ENCODE assay signal across 20 cellular contexts in genomic region chr9:129687391-129687790, GRCh38. TPM values are rescaled to one million over a fixed set of nuclear protein-coding genes. Genes with fewer than 3 reads are reported as not detected.
"Had no signal": no experiment of that assay in that cellular context is flagged by ENCODE, and none has a peak within 500 bp of the region (broad histone marks: within the 10 kb centered on the region; RNA-seq: fewer than 3 reads in every experiment).

No MANE protein-coding gene starts in this region.

- DNase-seq: activated CD4-positive, alpha-beta T cell treated with anti-CD3 and anti-CD28 coated beads, Interleukin-2, amount 10 ng/mL, durations not matched to agents 24 days and 14 days; activated CD8-positive, alpha-beta T cell treated with anti-CD3 and anti-CD28 coated beads for 36 hours; activated naive CD4-positive, alpha-beta T cell treated with Interleukin-2 at 50 U/mL for 16 hours; activated naive CD8-positive, alpha-beta T cell treated with anti-CD3 and anti-CD28 coated beads, Interleukin-2, amount 10 ng/mL, durations not matched to agents 7 days and 5 days; activated T-cell treated with anti-CD3 and anti-CD28 coated beads, Interleukin-2, amount 50 U/mL, for 1 hour; anterior cingulate cortex; brain microvascular endothelial cell; heart left ventricle; kidney glomerular epithelial cell; mesendoderm; natural killer cell; retina; stimulated activated naive CD4-positive, alpha-beta T cell; substantia nigra; T-cell; T-helper 9 cell had no signal

- FAIRE-seq: urothelium cell line had no signal

- ATAC-seq: activated CD8-positive, alpha-beta T cell treated with anti-CD3 and anti-CD28 coated beads for 36 hours; gastroesophageal sphincter; heart left ventricle; natural killer cell; T-cell had no signal

- H3K27ac ChIP-seq: brain microvascular endothelial cell, coronary artery, gastroesophageal sphincter, heart left ventricle, tibial nerve had no signal

- H3K27me3 ChIP-seq: brain microvascular endothelial cell, gastroesophageal sphincter, tibial nerve had no signal

- H3K4me1 ChIP-seq: gastroesophageal sphincter, heart left ventricle, tibial nerve had no signal

- H3K4me3 ChIP-seq: coronary artery, gastroesophageal sphincter, heart left ventricle, tibial nerve had no signal

- H3K9me3 ChIP-seq: gastroesophageal sphincter, heart left ventricle, tibial nerve had no signal

- H3K36me3 ChIP-seq: brain microvascular endothelial cell, gastroesophageal sphincter, heart left ventricle, tibial nerve had no signal

RNA-seq across cellular contexts. Expression of gene PRRX2, which starts 21.9 kb away (rescaled TPM):
- total RNA-seq: activated naive CD8-positive, alpha-beta T cell treated with anti-CD3 and anti-CD28 coated beads, Interleukin-2, amount 10 ng/mL, durations not matched to agents 7 days and 5 days; natural killer cell had no signal
